ENCODE assay signal across 8 cellular contexts in the genomic region with DNA sequence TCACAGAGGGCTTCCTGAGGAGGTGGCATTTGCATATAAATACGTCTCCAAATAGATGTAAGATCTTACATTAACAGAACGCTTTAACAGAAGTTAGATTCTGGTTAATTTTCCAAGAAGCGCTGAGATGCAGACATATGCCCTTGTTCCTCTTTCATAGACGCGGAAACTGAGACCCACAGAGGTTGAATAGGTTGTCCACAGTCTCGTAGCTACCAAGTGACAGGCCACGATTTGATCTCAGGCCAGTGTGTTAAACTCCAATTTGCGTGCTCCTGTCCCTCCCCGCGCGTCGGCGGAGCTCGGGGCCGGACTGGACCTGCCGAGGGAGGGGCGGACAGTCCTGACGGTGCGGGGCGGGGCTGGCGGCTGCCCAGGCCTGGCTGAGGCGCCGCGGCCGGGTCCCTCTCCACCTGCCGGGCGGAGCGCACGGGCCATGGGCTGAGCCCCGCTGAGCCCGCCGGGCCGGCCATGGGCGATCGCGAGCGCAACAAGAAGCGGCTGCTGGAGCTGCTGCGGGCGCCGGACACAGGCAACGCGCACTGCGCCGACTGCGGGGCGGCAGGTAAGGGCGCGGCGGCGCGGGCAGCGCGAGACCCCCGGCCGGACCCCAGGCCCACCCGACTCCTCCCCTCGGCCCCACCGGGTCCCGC. TPM values are rescaled to one million over a fixed set of nuclear protein-coding genes. Genes with fewer than 3 reads are reported as not detected.
DNase-seq lines count a peak whose midpoint lies in the region; ATAC-seq, FAIRE-seq and TF ChIP-seq lines count a peak whose summit lies in the region.

A gene with protein sequence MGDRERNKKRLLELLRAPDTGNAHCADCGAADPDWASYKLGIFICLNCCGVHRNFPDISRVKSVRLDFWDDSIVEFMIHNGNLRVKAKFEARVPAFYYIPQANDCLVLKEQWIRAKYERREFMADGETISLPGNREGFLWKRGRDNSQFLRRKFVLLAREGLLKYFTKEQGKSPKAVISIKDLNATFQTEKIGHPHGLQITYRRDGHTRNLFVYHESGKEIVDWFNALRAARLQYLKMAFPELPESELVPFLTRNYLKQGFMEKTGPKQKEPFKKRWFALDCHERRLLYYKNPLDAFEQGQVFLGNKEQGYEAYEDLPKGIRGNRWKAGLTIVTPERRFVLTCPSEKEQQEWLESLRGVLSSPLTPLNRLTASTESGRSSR (plus strand): TSS at position 402 of the 653 bp plus-strand sequence. CDS start 70 bp downstream, at position 472.

- FAIRE-seq in urothelium cell line (lab: Jason Lieb, UNC): no peak

- DNase-seq in AG09309 (ENCODE audit: low read depth) (no peak), GM23338 (ENCODE audit: low spot score) (peak; percentile 75), SW480 (ENCODE audit: low spot score) (peak; percentile 26), urothelium cell line (ENCODE audit: low spot score) (peak; percentile 73)

- no peak within 1 kb of the TSS for H3K27ac Mint-ChIP-seq in GM23338

- H3K9ac ChIP-seq in mucosa of rectum (ENCODE audit: low read depth in 1 of 2, low read length in 2 of 2): peak within 1 kb of the TSS in 1 of 2 donors; percentile 62

- peaks cover 10% of the 10 kb centered on the region; the same call in 1 of the 2 replicates for H3K4me1 ChIP-seq in GM23338 (ENCODE audit: insufficient read depth)
- peaks cover 3 to 7% of the 10 kb centered on the region in 2 donors for H3K4me1 ChIP-seq in mucosa of rectum (ENCODE audit: control insufficient read depth in 2 of 2, insufficient read depth in 2 of 2, low read length in 2 of 2)

- H3K4me3 Mint-ChIP-seq in GM23338: peak within 1 kb of the TSS; percentile 73

- peak within 1 kb of the TSS; percentile 93 for H3K4me2 ChIP-seq in GM23338

- ATAC-seq in GM23338 (peak; percentile 86), esophagus mucosa (peak; percentile 84), GM21786 (IDR thresholded peaks at IDR 0.05; ENCODE audit: unreplicated experiment) (no peak), HG03135 (IDR thresholded peaks at IDR 0.05; ENCODE audit: unreplicated experiment) (no peak)

- H4K20me1 ChIP-seq in GM23338 (replicated peaks; ENCODE audit: insufficient read depth): no peaks in the 10 kb centered on the region

- H3K9me3 Mint-ChIP-seq in GM23338: no peaks in the 10 kb centered on the region; the same call in 2 of the 3 replicates

- H3K4me1 Mint-ChIP-seq in GM23338: peaks cover 18% of the 10 kb centered on the region

- no peaks in the 10 kb centered on the region for H3K79me2 ChIP-seq in GM23338 (replicated peaks; ENCODE audit: insufficient read depth)

- TF ChIP-seq CTCF in AG09309 (IDR thresholded peaks at IDR 0.05; ENCODE audit: control insufficient read depth, insufficient read depth, low read depth, low read length, missing control alignments): no peak
- TF ChIP-seq CTCF in GM23338 (conservative IDR thresholded peaks at IDR 0.05; ENCODE audit: low read depth in 2 of 2): no peak

- peaks cover 47% of the 10 kb centered on the region for H3K27me3 Mint-ChIP-seq in GM23338 (ENCODE audit: insufficient read depth, low read depth, poor library complexity)

- no peaks in the 10 kb centered on the region for H3K36me3 ChIP-seq in GM23338 (ENCODE audit: insufficient read depth)
- no peaks in the 10 kb centered on the region for H3K36me3 ChIP-seq in mucosa of rectum (ENCODE audit: control insufficient read depth in 2 of 2, insufficient read depth in 2 of 2, low read length in 2 of 2)

- peak within 1 kb of the TSS; percentile 98 for H2AFZ ChIP-seq in GM23338

- H3K27ac ChIP-seq in GM23338 (ENCODE audit: low read depth) (no peak within 1 kb of the TSS), mucosa of rectum (ENCODE audit: low read depth in 2 of 2, low read length in 2 of 2) (peak within 1 kb of the TSS; percentile 43 to 45)

- peaks cover 46% of the 10 kb centered on the region for H3K27me3 ChIP-seq in GM23338 (ENCODE audit: insufficient read depth)
- peaks cover 15 to 19% of the 10 kb centered on the region in 2 donors for H3K27me3 ChIP-seq in mucosa of rectum (ENCODE audit: control insufficient read depth in 2 of 2, insufficient read depth in 2 of 2, low read length in 2 of 2)

- H3K4me3 ChIP-seq in AG09309 (ENCODE audit: control insufficient read depth, low read depth, low read length) (peak within 1 kb of the TSS; percentile 31), GM23338 (peak within 1 kb of the TSS; percentile 75), mucosa of rectum (ENCODE audit: low read length in 2 of 2) (peak within 1 kb of the TSS; percentile 63 to 69)

- H3K9me3 ChIP-seq in mucosa of rectum (ENCODE audit: control insufficient read depth in 2 of 2, low read length in 2 of 2): no peaks in the 10 kb centered on the region

- H3K9me2 ChIP-seq in GM23338 (ENCODE audit: insufficient read depth): 0 out of 2 replicates have a peak, but pooled peaks cover 2% of the 10 kb centered on the region

- H3F3A ChIP-seq in GM23338 (replicated peaks; ENCODE audit: low read depth): no peaks in the 10 kb centered on the region; the same call in 1 of the 2 replicates

- H3K36me3 Mint-ChIP-seq in GM23338 (ENCODE audit: low read depth): no peaks in the 10 kb centered on the region

TF ChIP-seq in GM23338, 12 proteins besides CTCF, POLR2A, EP300 and RAD21:
- TF ChIP-seq, protein P1, sequence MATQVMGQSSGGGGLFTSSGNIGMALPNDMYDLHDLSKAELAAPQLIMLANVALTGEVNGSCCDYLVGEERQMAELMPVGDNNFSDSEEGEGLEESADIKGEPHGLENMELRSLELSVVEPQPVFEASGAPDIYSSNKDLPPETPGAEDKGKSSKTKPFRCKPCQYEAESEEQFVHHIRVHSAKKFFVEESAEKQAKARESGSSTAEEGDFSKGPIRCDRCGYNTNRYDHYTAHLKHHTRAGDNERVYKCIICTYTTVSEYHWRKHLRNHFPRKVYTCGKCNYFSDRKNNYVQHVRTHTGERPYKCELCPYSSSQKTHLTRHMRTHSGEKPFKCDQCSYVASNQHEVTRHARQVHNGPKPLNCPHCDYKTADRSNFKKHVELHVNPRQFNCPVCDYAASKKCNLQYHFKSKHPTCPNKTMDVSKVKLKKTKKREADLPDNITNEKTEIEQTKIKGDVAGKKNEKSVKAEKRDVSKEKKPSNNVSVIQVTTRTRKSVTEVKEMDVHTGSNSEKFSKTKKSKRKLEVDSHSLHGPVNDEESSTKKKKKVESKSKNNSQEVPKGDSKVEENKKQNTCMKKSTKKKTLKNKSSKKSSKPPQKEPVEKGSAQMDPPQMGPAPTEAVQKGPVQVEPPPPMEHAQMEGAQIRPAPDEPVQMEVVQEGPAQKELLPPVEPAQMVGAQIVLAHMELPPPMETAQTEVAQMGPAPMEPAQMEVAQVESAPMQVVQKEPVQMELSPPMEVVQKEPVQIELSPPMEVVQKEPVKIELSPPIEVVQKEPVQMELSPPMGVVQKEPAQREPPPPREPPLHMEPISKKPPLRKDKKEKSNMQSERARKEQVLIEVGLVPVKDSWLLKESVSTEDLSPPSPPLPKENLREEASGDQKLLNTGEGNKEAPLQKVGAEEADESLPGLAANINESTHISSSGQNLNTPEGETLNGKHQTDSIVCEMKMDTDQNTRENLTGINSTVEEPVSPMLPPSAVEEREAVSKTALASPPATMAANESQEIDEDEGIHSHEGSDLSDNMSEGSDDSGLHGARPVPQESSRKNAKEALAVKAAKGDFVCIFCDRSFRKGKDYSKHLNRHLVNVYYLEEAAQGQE (IDR thresholded peaks at IDR 0.05; ENCODE audit: unreplicated experiment): no peak
- TF ChIP-seq EZH2 (IDR thresholded peaks at IDR 0.05; ENCODE audit: low read depth, unreplicated experiment): peak; percentile 52

RNA-seq across cellular contexts. Expression of the gene that starts here (rescaled TPM):
- total RNA-seq in GM23338 (2014; rRNA removed; shearing (Covaris generic)): 0.94 and 2.9 TPM in 2 replicates
- polyA plus RNA-seq in GM23338 (2016; fragmentation: Nextera tagmentation; extraction: Ambion mirVana): 0.80 and 0.94 TPM in 2 replicates
- total RNA-seq in esophagus mucosa: 6.3 TPM

Comparison
In these comparisons a context has a peak if more than half of its experiments do, and no peak if none do; other contexts are left out.
1. ATAC-seq: peak in GM23338 (single experiment) and esophagus mucosa (single experiment); none in GM21786 (single experiment) and HG03135 (single experiment).
2. Peak in every context shown above with its lines, with median percentiles within 50 percentile points of each other: H3K4me3 ChIP-seq.